In the genomic region with DNA sequence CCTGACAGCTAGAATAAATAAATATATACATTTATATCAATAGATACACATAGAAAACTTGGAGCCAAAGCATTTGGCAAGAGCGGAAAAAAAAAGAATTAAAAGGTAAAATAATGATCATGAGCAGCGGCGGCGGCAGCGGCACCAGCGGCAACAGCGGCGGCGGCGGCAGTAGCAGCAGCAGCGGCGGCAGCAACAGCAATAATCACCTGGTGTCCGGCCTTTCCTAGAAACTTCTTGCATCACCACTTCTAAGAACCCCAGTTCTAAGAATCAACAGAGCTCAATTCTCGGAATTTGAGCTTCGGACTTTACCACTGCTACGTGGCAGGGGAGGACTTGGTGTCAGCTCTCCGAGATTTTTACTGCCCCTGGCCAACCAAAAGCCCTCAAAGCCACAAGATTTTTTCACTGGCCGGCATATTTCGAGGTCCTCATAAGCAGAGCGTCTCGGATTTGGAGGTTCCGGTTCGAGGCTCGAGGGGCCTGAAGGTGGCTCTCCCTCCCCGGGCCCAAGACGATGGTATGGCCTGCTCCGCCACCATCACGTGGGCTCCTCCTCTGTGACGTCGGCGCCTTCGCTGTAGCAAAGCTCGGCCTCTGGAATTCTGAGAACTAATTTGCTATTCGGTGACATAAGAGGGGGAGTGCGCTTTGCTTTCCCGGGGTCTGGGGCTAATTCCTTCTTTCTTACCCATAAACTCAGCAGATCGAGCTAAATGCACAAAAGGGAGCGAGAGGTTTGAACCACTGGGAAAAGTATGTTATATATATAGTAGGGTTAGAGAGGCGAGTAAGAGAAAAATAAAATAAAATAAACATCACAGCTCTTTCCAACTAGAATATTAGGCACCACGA, we compare ENCODE assay signal across 1 cellular context.
A peak's percentile ranks its signal among the peaks of the same experiment; 100 is the strongest.
TF ChIP-seq lines count a peak whose summit lies in the region.

A gene (minus strand): TSS at position 268 of the 858 bp plus-strand sequence. CDS start 11,775 bp downstream, outside the sequence.

TF ChIP-seq in HepG2, 621 proteins besides CTCF, POLR2A, EP300 and RAD21 (continued from another document and continues in another):
- TF ChIP-seq, protein P1, sequence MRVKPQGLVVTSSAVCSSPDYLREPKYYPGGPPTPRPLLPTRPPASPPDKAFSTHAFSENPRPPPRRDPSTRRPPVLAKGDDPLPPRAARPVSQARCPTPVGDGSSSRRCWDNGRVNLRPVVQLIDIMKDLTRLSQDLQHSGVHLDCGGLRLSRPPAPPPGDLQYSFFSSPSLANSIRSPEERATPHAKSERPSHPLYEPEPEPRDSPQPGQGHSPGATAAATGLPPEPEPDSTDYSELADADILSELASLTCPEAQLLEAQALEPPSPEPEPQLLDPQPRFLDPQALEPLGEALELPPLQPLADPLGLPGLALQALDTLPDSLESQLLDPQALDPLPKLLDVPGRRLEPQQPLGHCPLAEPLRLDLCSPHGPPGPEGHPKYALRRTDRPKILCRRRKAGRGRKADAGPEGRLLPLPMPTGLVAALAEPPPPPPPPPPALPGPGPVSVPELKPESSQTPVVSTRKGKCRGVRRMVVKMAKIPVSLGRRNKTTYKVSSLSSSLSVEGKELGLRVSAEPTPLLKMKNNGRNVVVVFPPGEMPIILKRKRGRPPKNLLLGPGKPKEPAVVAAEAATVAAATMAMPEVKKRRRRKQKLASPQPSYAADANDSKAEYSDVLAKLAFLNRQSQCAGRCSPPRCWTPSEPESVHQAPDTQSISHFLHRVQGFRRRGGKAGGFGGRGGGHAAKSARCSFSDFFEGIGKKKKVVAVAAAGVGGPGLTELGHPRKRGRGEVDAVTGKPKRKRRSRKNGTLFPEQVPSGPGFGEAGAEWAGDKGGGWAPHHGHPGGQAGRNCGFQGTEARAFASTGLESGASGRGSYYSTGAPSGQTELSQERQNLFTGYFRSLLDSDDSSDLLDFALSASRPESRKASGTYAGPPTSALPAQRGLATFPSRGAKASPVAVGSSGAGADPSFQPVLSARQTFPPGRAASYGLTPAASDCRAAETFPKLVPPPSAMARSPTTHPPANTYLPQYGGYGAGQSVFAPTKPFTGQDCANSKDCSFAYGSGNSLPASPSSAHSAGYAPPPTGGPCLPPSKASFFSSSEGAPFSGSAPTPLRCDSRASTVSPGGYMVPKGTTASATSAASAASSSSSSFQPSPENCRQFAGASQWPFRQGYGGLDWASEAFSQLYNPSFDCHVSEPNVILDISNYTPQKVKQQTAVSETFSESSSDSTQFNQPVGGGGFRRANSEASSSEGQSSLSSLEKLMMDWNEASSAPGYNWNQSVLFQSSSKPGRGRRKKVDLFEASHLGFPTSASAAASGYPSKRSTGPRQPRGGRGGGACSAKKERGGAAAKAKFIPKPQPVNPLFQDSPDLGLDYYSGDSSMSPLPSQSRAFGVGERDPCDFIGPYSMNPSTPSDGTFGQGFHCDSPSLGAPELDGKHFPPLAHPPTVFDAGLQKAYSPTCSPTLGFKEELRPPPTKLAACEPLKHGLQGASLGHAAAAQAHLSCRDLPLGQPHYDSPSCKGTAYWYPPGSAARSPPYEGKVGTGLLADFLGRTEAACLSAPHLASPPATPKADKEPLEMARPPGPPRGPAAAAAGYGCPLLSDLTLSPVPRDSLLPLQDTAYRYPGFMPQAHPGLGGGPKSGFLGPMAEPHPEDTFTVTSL (CRISPR knock-in tag; IDR thresholded peaks at IDR 0.05; ENCODE audit: borderline replicate concordance) = 0 out of 2 replicates have a peak, but pooled peaks have one; percentile 23
- no peak for TF ChIP-seq ZNF841 (CRISPR knock-in tag; IDR thresholded peaks at IDR 0.05; ENCODE audit: borderline replicate concordance)
- peak; percentile 73 for TF ChIP-seq ISL2 (CRISPR knock-in tag; IDR thresholded peaks at IDR 0.05)
- TF ChIP-seq NCOA5 (CRISPR knock-in tag; IDR thresholded peaks at IDR 0.05) = no peak
- no peak for TF ChIP-seq ZNF607 (CRISPR knock-in tag; IDR thresholded peaks at IDR 0.05; ENCODE audit: borderline replicate concordance)
- no peak for TF ChIP-seq AKAP8 (CRISPR knock-in tag; IDR thresholded peaks at IDR 0.05)
- TF ChIP-seq SP140L (CRISPR knock-in tag; IDR thresholded peaks at IDR 0.05; ENCODE audit: borderline replicate concordance) = no peak
- peak; percentile 88 for TF ChIP-seq ELF4 (CRISPR knock-in tag; IDR thresholded peaks at IDR 0.05; ENCODE audit: borderline replicate concordance)
- no peak for TF ChIP-seq PHF20 (CRISPR knock-in tag; IDR thresholded peaks at IDR 0.05)
- TF ChIP-seq XRCC5 (optimal IDR thresholded peaks at IDR 0.05; ENCODE audit: low read length) = peak; percentile 71
- TF ChIP-seq, protein P2, sequence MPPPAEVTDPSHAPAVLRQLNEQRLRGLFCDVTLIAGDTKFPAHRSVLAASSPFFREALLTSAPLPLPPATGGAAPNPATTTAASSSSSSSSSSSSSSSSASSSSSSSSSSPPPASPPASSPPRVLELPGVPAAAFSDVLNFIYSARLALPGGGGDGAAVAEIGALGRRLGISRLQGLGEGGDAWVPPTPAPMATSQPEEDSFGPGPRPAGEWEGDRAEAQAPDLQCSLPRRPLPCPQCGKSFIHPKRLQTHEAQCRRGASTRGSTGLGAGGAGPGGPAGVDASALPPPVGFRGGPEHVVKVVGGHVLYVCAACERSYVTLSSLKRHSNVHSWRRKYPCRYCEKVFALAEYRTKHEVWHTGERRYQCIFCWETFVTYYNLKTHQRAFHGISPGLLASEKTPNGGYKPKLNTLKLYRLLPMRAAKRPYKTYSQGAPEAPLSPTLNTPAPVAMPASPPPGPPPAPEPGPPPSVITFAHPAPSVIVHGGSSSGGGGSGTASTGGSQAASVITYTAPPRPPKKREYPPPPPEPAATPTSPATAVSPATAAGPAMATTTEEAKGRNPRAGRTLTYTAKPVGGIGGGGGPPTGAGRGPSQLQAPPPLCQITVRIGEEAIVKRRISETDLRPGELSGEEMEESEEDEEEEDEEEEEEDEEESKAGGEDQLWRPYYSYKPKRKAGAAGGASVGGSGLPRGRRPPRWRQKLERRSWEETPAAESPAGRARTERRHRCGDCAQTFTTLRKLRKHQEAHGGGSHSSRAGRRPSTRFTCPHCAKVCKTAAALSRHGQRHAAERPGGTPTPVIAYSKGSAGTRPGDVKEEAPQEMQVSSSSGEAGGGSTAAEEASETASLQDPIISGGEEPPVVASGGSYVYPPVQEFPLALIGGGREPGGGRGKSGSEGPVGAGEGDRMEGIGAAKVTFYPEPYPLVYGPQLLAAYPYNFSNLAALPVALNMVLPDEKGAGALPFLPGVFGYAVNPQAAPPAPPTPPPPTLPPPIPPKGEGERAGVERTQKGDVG (CRISPR knock-in tag; IDR thresholded peaks at IDR 0.05; ENCODE audit: borderline replicate concordance) = peak; percentile 82; the same call in 1 of the 2 replicates
- TF ChIP-seq REXO4 (CRISPR knock-in tag; IDR thresholded peaks at IDR 0.05; ENCODE audit: borderline replicate concordance) = no peak
- TF ChIP-seq, protein P3, sequence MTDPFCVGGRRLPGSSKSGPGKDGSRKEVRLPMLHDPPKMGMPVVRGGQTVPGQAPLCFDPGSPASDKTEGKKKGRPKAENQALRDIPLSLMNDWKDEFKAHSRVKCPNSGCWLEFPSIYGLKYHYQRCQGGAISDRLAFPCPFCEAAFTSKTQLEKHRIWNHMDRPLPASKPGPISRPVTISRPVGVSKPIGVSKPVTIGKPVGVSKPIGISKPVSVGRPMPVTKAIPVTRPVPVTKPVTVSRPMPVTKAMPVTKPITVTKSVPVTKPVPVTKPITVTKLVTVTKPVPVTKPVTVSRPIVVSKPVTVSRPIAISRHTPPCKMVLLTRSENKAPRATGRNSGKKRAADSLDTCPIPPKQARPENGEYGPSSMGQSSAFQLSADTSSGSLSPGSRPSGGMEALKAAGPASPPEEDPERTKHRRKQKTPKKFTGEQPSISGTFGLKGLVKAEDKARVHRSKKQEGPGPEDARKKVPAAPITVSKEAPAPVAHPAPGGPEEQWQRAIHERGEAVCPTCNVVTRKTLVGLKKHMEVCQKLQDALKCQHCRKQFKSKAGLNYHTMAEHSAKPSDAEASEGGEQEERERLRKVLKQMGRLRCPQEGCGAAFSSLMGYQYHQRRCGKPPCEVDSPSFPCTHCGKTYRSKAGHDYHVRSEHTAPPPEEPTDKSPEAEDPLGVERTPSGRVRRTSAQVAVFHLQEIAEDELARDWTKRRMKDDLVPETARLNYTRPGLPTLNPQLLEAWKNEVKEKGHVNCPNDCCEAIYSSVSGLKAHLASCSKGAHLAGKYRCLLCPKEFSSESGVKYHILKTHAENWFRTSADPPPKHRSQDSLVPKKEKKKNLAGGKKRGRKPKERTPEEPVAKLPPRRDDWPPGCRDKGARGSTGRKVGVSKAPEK (CRISPR knock-in tag; IDR thresholded peaks at IDR 0.05; ENCODE audit: borderline replicate concordance) = no peak
- no peak for TF ChIP-seq SMAD1 (CRISPR knock-in tag; IDR thresholded peaks at IDR 0.05; ENCODE audit: borderline replicate concordance, low read depth)
- peak; percentile 52; the same call in 1 of the 2 replicates for TF ChIP-seq ZNF124 (CRISPR knock-in tag; IDR thresholded peaks at IDR 0.05)
- no peak for TF ChIP-seq ZNF337 (CRISPR knock-in tag; IDR thresholded peaks at IDR 0.05; ENCODE audit: borderline replicate concordance, low read depth)
- peak; percentile 64; the same call in 1 of the 2 replicates for TF ChIP-seq TBX3 (IDR thresholded peaks at IDR 0.05; ENCODE audit: borderline replicate concordance)
- peak; percentile 48; the same call in 1 of the 2 replicates for TF ChIP-seq ZNF205 (CRISPR knock-in tag; IDR thresholded peaks at IDR 0.05)
- TF ChIP-seq HOXA3 (CRISPR knock-in tag; IDR thresholded peaks at IDR 0.05) = peak; percentile 83
- TF ChIP-seq ZNF550 (CRISPR knock-in tag; IDR thresholded peaks at IDR 0.05; ENCODE audit: borderline replicate concordance) = no peak
- peak; percentile 77 for TF ChIP-seq NCOR1 (IDR thresholded peaks at IDR 0.05; ENCODE audit: borderline replicate concordance, low read length)
- peak; percentile 87; the same call in 1 of the 2 replicates for TF ChIP-seq NKX3-1 (CRISPR knock-in tag; IDR thresholded peaks at IDR 0.05)
- no peak for TF ChIP-seq SP1 (IDR thresholded peaks at IDR 0.05)
- no peak for TF ChIP-seq SP1 (CRISPR knock-in tag; IDR thresholded peaks at IDR 0.05)
- TF ChIP-seq SETDB1 (CRISPR knock-in tag; IDR thresholded peaks at IDR 0.05; ENCODE audit: borderline replicate concordance) = 0 out of 2 replicates have a peak, but pooled peaks have one; percentile 25
- peak; percentile 50; the same call in 1 of the 2 replicates for TF ChIP-seq HDAC6 (IDR thresholded peaks at IDR 0.05; ENCODE audit: low read depth, low read length)
- TF ChIP-seq IRF2 (CRISPR knock-in tag; IDR thresholded peaks at IDR 0.05) = peak; percentile 69; the same call in 1 of the 2 replicates
- peak; percentile 69; the same call in 1 of the 2 replicates for TF ChIP-seq KDM2A (CRISPR knock-in tag; IDR thresholded peaks at IDR 0.05; ENCODE audit: borderline replicate concordance, low read depth)
- TF ChIP-seq HNRNPLL (IDR thresholded peaks at IDR 0.05; ENCODE audit: low read depth, low read length, poor library complexity, severe bottlenecking) = peak; percentile 70
- peak; percentile 54; the same call in 1 of the 2 replicates for TF ChIP-seq ZNF792 (CRISPR knock-in tag; IDR thresholded peaks at IDR 0.05)
- no peak for TF ChIP-seq ZNF589 (CRISPR knock-in tag; conservative IDR thresholded peaks at IDR 0.05)
- TF ChIP-seq POGZ (CRISPR knock-in tag; IDR thresholded peaks at IDR 0.05) = no peak; the same call in none of the 2 replicates
- TF ChIP-seq, protein P4, sequence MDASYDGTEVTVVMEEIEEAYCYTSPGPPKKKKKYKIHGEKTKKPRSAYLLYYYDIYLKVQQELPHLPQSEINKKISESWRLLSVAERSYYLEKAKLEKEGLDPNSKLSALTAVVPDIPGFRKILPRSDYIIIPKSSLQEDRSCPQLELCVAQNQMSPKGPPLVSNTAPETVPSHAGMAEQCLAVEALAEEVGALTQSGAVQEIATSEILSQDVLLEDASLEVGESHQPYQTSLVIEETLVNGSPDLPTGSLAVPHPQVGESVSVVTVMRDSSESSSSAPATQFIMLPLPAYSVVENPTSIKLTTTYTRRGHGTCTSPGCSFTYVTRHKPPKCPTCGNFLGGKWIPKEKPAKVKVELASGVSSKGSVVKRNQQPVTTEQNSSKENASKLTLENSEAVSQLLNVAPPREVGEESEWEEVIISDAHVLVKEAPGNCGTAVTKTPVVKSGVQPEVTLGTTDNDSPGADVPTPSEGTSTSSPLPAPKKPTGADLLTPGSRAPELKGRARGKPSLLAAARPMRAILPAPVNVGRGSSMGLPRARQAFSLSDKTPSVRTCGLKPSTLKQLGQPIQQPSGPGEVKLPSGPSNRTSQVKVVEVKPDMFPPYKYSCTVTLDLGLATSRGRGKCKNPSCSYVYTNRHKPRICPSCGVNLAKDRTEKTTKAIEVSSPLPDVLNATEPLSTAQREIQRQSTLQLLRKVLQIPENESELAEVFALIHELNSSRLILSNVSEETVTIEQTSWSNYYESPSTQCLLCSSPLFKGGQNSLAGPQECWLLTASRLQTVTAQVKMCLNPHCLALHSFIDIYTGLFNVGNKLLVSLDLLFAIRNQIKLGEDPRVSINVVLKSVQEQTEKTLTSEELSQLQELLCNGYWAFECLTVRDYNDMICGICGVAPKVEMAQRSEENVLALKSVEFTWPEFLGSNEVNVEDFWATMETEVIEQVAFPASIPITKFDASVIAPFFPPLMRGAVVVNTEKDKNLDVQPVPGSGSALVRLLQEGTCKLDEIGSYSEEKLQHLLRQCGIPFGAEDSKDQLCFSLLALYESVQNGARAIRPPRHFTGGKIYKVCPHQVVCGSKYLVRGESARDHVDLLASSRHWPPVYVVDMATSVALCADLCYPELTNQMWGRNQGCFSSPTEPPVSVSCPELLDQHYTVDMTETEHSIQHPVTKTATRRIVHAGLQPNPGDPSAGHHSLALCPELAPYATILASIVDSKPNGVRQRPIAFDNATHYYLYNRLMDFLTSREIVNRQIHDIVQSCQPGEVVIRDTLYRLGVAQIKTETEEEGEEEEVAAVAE (CRISPR knock-in tag; IDR thresholded peaks at IDR 0.05; ENCODE audit: borderline replicate concordance) = no peak
- TF ChIP-seq ZMYM2 (CRISPR knock-in tag; IDR thresholded peaks at IDR 0.05) = 0 out of 2 replicates have a peak, but pooled peaks have one; percentile 15
- TF ChIP-seq, protein P5, sequence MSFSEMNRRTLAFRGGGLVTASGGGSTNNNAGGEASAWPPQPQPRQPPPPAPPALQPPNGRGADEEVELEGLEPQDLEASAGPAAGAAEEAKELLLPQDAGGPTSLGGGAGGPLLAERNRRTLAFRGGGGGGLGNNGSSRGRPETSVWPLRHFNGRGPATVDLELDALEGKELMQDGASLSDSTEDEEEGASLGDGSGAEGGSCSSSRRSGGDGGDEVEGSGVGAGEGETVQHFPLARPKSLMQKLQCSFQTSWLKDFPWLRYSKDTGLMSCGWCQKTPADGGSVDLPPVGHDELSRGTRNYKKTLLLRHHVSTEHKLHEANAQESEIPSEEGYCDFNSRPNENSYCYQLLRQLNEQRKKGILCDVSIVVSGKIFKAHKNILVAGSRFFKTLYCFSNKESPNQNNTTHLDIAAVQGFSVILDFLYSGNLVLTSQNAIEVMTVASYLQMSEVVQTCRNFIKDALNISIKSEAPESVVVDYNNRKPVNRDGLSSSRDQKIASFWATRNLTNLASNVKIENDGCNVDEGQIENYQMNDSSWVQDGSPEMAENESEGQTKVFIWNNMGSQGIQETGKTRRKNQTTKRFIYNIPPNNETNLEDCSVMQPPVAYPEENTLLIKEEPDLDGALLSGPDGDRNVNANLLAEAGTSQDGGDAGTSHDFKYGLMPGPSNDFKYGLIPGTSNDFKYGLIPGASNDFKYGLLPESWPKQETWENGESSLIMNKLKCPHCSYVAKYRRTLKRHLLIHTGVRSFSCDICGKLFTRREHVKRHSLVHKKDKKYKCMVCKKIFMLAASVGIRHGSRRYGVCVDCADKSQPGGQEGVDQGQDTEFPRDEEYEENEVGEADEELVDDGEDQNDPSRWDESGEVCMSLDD (CRISPR knock-in tag; IDR thresholded peaks at IDR 0.05; ENCODE audit: borderline replicate concordance) = peak; percentile 76; the same call in 1 of the 2 replicates
- no peak for TF ChIP-seq SRSF4 (IDR thresholded peaks at IDR 0.05; ENCODE audit: low read depth, low read length, poor library complexity, severe bottlenecking)
- TF ChIP-seq PHF21A (CRISPR knock-in tag; IDR thresholded peaks at IDR 0.05) = peak; percentile 65
